20 cellular contexts compared by ENCODE assay signal in genomic region chr14:44168566-44168965, GRCh38.
"Had no signal": no experiment of that assay in that cellular context is flagged by ENCODE, and none has a peak within 500 bp of the region (broad histone marks: within the 10 kb centered on the region; RNA-seq: fewer than 3 reads in every experiment).

No MANE protein-coding gene starts in this region.

- ATAC-seq: SK-N-SH treated with all-trans-retinoic acid at 6 μM for 48 hours had no signal

- H3K36me3 ChIP-seq: MG63 had no signal

- H3K9me3 ChIP-seq: MG63 had no signal

- H3K4me3 ChIP-seq: MG63 had no signal

- DNase-seq: KBM-7, MG63, NCI-H1092, NCI-H1105 treated with DMSO at 0.1 percent for 48 hours, NCI-H1417 treated with DMSO at 0.1 percent for 48 hours, NCI-H146, NCI-H1694 treated with DMSO at 0.1 percent for 48 hours, NCI-H1930, NCI-H2081, NCI-H2107, NCI-H2227 treated with DMSO at 0.1 percent for 48 hours, NCI-H446, NCI-H510A, NCI-H524 treated with DMSO at 0.1 percent for 48 hours, NCI-H69, NCI-H774, Right ventricle myocardium superior, RPMI8226, SIG-M5 had no signal

- H3K27me3 ChIP-seq: MG63 had no signal
